In the genomic region with DNA sequence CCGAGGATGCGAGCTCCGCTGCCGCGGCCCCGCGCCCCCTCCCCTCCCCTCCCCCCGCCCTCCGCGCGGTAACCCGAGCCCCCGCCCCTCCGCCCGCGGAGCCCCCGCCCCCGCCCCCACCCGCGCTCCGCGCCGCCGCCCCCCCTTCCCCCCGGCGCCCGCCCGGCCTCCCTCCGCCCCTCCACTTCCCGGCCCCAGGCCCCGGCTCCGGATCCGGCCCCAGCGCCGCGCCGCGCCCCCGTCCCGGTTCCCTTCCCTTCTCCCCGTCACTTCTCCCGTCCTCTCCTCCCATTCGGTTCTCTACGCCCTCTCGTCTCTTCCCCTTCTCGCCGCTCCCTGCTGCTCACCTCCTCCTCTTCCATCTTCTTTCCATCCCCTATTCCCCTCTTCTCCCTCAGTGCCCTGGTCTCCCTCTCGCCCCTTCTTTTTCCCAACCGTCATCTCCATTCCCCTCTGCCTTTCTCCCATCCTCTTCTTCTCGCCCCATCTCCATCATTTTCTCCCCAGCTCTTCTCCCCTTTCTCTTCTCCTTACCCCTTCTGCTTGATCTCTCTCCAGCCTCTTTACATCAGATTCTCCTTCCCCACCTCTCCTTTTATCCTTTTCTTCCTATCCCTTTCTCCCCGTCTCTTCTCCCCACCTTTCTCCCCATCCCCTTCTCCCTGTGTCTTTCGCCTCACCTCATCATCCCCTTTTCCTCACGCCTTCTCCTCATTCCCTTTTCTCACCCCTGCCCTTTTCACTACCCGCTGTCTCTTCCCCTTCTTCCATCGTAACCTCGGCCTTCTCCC, we compare ENCODE assay signal across 8 cellular contexts. TPM values are rescaled to one million over a fixed set of nuclear protein-coding genes. Genes with fewer than 3 reads are reported as not detected.
DNase-seq lines count a peak whose midpoint lies in the region; ATAC-seq, FAIRE-seq and TF ChIP-seq lines count a peak whose summit lies in the region.

A gene with protein sequence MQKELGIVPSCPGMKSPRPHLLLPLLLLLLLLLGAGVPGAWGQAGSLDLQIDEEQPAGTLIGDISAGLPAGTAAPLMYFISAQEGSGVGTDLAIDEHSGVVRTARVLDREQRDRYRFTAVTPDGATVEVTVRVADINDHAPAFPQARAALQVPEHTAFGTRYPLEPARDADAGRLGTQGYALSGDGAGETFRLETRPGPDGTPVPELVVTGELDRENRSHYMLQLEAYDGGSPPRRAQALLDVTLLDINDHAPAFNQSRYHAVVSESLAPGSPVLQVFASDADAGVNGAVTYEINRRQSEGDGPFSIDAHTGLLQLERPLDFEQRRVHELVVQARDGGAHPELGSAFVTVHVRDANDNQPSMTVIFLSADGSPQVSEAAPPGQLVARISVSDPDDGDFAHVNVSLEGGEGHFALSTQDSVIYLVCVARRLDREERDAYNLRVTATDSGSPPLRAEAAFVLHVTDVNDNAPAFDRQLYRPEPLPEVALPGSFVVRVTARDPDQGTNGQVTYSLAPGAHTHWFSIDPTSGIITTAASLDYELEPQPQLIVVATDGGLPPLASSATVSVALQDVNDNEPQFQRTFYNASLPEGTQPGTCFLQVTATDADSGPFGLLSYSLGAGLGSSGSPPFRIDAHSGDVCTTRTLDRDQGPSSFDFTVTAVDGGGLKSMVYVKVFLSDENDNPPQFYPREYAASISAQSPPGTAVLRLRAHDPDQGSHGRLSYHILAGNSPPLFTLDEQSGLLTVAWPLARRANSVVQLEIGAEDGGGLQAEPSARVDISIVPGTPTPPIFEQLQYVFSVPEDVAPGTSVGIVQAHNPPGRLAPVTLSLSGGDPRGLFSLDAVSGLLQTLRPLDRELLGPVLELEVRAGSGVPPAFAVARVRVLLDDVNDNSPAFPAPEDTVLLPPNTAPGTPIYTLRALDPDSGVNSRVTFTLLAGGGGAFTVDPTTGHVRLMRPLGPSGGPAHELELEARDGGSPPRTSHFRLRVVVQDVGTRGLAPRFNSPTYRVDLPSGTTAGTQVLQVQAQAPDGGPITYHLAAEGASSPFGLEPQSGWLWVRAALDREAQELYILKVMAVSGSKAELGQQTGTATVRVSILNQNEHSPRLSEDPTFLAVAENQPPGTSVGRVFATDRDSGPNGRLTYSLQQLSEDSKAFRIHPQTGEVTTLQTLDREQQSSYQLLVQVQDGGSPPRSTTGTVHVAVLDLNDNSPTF (N-terminal part only) (minus strand): TSS at position 20 of the 791 bp plus-strand sequence. CDS start 14,196 bp downstream, outside the sequence.

- ATAC-seq in WTC11 = peak; percentile 63
- no peak for ATAC-seq in HG02981 (IDR thresholded peaks at IDR 0.05; ENCODE audit: unreplicated experiment)

- DNase-seq in DMS53 (lab: John Stamatoyannopoulos, UW) = peak; percentile 32
- no peak for DNase-seq in DMS53 treated with DMSO at 0.1 percent for 48 hours (lab: John Stamatoyannopoulos, UW; ENCODE audit: unreplicated experiment)
- peak; percentile 63 for DNase-seq in WTC11 (ENCODE audit: low spot score)
- peak; percentile 27 to 66 for DNase-seq in cardiac muscle cell (ENCODE audit: low read depth in 1 of 2, low spot score in 1 of 2)
- DNase-seq in progenitor cell of endocrine pancreas (ENCODE audit: low spot score, unreplicated experiment) = peak; percentile 28
- DNase-seq in GM19239 (ENCODE audit: insufficient read length, low spot score) = no peak
- no peak for DNase-seq in T1000 (lab: John Stamatoyannopoulos, UW)

- FAIRE-seq in GM19239 (lab: Jason Lieb, UNC) = no peak

- H3K9me3 Mint-ChIP-seq in WTC11 = no peaks in the 10 kb centered on the region
- no peaks in the 10 kb centered on the region for H3K9me3 Mint-ChIP-seq in progenitor cell of endocrine pancreas (ENCODE audit: low read depth)

- H3K27ac Mint-ChIP-seq in WTC11 (no peak within 1 kb of the TSS), progenitor cell of endocrine pancreas (peak within 1 kb of the TSS; percentile 72)

- CTCF ChIA-PET in WTC11 (lab: Charles Lee) = interaction anchor here (1.0 to 2.3 kb wide), 5 partner anchors 12 to 277 kb away, joined by 3 to 14 read pairs (median 5); a partner anchor contains a TSS

- no peaks in the 10 kb centered on the region for H3K36me3 ChIP-seq in cardiac muscle cell

- H3K4me1 Mint-ChIP-seq in WTC11 = peaks cover 11% of the 10 kb centered on the region
- H3K4me1 Mint-ChIP-seq in progenitor cell of endocrine pancreas (ENCODE audit: low read depth) = no peaks in the 10 kb centered on the region

- H3K4me3 Mint-ChIP-seq in WTC11 (peak within 1 kb of the TSS; percentile 79), progenitor cell of endocrine pancreas (ENCODE audit: low read depth) (peak within 1 kb of the TSS; percentile 74)

- H3K27me3 Mint-ChIP-seq in WTC11 (ENCODE audit: low read depth) (peaks cover 19% of the 10 kb centered on the region), progenitor cell of endocrine pancreas (peaks cover 11% of the 10 kb centered on the region)

- H3K9me3 ChIP-seq in cardiac muscle cell (ENCODE audit: low read depth) = no peaks in the 10 kb centered on the region

- H3K4me3 ChIP-seq in cardiac muscle cell = peak within 1 kb of the TSS; percentile 79

- peaks cover 12% of the 10 kb centered on the region for H3K4me1 ChIP-seq in cardiac muscle cell (ENCODE audit: low read depth)

- no peaks in the 10 kb centered on the region for H3K36me3 Mint-ChIP-seq in WTC11
- H3K36me3 Mint-ChIP-seq in progenitor cell of endocrine pancreas (ENCODE audit: insufficient read depth) = no peaks in the 10 kb centered on the region

- H3K27me3 ChIP-seq in cardiac muscle cell = no peaks in the 10 kb centered on the region

- TF ChIP-seq CTCF in WTC11 (IDR thresholded peaks at IDR 0.05) (no peak), cardiac muscle cell (IDR thresholded peaks at IDR 0.05; ENCODE audit: low read depth, low read length) (no peak), progenitor cell of endocrine pancreas (IDR thresholded peaks at IDR 0.05; ENCODE audit: unreplicated experiment) (no peak)

- POLR2A ChIA-PET in WTC11 (lab: Charles Lee) = no interaction called here

- H3K27ac ChIP-seq in cardiac muscle cell = no peak within 1 kb of the TSS

TF ChIP-seq in WTC11, 78 proteins besides CTCF, POLR2A, EP300 and RAD21:
- no peak for TF ChIP-seq ETV6 (CRISPR knock-in tag; IDR thresholded peaks at IDR 0.05)
- no peak for TF ChIP-seq EMX1 (CRISPR knock-in tag; IDR thresholded peaks at IDR 0.05)
- TF ChIP-seq GRHL2 (CRISPR knock-in tag; IDR thresholded peaks at IDR 0.05; ENCODE audit: insufficient replicate concordance, severe bottlenecking) = no peak
- TF ChIP-seq, protein P1, sequence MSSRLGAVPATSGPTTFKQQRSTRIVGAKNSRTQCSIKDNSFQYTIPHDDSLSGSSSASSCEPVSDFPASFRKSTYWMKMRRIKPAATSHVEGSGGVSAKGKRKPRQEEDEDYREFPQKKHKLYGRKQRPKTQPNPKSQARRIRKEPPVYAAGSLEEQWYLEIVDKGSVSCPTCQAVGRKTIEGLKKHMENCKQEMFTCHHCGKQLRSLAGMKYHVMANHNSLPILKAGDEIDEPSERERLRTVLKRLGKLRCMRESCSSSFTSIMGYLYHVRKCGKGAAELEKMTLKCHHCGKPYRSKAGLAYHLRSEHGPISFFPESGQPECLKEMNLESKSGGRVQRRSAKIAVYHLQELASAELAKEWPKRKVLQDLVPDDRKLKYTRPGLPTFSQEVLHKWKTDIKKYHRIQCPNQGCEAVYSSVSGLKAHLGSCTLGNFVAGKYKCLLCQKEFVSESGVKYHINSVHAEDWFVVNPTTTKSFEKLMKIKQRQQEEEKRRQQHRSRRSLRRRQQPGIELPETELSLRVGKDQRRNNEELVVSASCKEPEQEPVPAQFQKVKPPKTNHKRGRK (CRISPR knock-in tag; IDR thresholded peaks at IDR 0.05; ENCODE audit: borderline replicate concordance) = peak; percentile 84; the same call in 1 of the 2 replicates
- TF ChIP-seq HMGA2 (CRISPR knock-in tag; IDR thresholded peaks at IDR 0.05) = no peak
- TF ChIP-seq, protein P2, sequence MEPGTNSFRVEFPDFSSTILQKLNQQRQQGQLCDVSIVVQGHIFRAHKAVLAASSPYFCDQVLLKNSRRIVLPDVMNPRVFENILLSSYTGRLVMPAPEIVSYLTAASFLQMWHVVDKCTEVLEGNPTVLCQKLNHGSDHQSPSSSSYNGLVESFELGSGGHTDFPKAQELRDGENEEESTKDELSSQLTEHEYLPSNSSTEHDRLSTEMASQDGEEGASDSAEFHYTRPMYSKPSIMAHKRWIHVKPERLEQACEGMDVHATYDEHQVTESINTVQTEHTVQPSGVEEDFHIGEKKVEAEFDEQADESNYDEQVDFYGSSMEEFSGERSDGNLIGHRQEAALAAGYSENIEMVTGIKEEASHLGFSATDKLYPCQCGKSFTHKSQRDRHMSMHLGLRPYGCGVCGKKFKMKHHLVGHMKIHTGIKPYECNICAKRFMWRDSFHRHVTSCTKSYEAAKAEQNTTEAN (CRISPR knock-in tag; IDR thresholded peaks at IDR 0.05) = no peak

RNA-seq across cellular contexts. Expression of the gene that starts here (rescaled TPM):
- 11.5 to 14.2 TPM (median 12.6 TPM) in 3 replicates for total RNA-seq in WTC11 (2021)
- 45.8 and 60.2 TPM in 2 replicates for total RNA-seq in cardiac muscle cell
- 16.0 and 19.8 TPM in 2 replicates for polyA plus RNA-seq in cardiac muscle cell
- 54.7 and 61.4 TPM in 2 replicates for total RNA-seq in progenitor cell of endocrine pancreas

Comparison
In these comparisons a context has a peak if more than half of its experiments do, and no peak if none do; other contexts are left out.
1. DNase-seq: peak in DMS53 (single experiment), WTC11 (single experiment), cardiac muscle cell (2 of 2) and progenitor cell of endocrine pancreas (single experiment); none in DMS53 treated with DMSO at 0.1 percent for 48 hours (single experiment), GM19239 (single experiment) and T1000 (single experiment).